Comparison of ENCODE assay signal across 8 cellular contexts in the genomic region with DNA sequence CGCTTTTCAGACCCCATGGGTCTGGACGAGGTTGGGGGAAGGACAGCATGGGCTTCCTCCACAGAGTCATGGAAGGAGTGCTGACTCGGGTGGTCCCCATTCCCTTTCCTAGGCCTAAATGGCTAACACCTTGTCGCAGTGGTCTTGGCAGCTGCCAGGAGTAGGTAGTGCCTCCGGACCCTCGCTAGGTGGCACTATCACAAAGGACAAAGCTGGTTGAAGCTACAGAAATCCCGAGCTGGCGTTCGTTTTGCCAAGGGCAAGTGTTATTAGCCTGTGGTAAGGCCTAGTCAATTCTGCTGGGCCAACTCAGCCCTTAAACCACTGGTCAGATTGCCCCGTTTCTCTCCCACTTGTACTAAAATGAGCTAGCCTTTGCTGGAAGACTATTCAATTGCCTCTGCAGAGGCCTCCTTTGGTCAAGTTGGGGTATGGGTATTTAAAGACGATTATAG. TPM values are rescaled to one million over a fixed set of nuclear protein-coding genes. Genes with fewer than 3 reads are reported as not detected.
DNase-seq lines count a peak whose midpoint lies in the region; ATAC-seq lines count a peak whose summit lies in the region.

No MANE protein-coding gene starts in this region.

- CTCF ChIA-PET in activated CD4-positive, alpha-beta T cell treated with anti-CD3 and anti-CD28 coated beads, Interleukin-2, amount 10 ng/mL, durations not matched to agents 7 days and 5 days (lab: Charles Lee): interaction anchor here (0.6 to 2.3 kb wide), 37 partner anchors 8 to 526 kb away, joined by 3 to 11 read pairs (median 4); a partner anchor contains a TSS

- H3K27me3 Mint-ChIP-seq in activated CD4-positive, alpha-beta T cell treated with anti-CD3 and anti-CD28 coated beads, Interleukin-2, amount 10 ng/mL, durations not matched to agents 7 days and 5 days: no peaks in the 10 kb centered on the region

- peaks cover 10% of the 10 kb centered on the region for H3K4me1 ChIP-seq in ACC112 (ENCODE audit: control insufficient read depth, insufficient read depth, low read length, unreplicated experiment)

- DNase-seq in NCI-H524 treated with DMSO at 0.1 percent for 48 hours (lab: John Stamatoyannopoulos, UW): peak; percentile 60
- DNase-seq in activated CD4-positive, alpha-beta T cell treated with anti-CD3 and anti-CD28 coated beads, Interleukin-2, amount 10 ng/mL, durations not matched to agents 7 days and 5 days: peak; percentile 91
- peak; percentile 97 for DNase-seq in dermis blood vessel endothelial cell
- DNase-seq in left lobe of liver (ENCODE audit: low spot score): peak; percentile 88
- DNase-seq in stimulated activated CD4-positive, alpha-beta T cell treated with anti-CD3 and anti-CD28 coated beads, Interleukin-2, amount 100 ng/mL, for 4 hours (ENCODE audit: low read depth): peak; percentile 79

- no peaks in the 10 kb centered on the region for H3K27me3 ChIP-seq in ACC112 (ENCODE audit: insufficient read depth, low read length)

- H3K9me3 Mint-ChIP-seq in activated CD4-positive, alpha-beta T cell treated with anti-CD3 and anti-CD28 coated beads, Interleukin-2, amount 10 ng/mL, durations not matched to agents 7 days and 5 days: no peaks in the 10 kb centered on the region

- peak overlapping the region; percentile 77 for H3K27ac ChIP-seq in ACC112 (ENCODE audit: low read depth, low read length)

- peak overlapping the region; percentile 84 for H3K4me3 Mint-ChIP-seq in activated CD4-positive, alpha-beta T cell treated with anti-CD3 and anti-CD28 coated beads, Interleukin-2, amount 10 ng/mL, durations not matched to agents 7 days and 5 days

- peaks cover 26% of the 10 kb centered on the region for H3K36me3 Mint-ChIP-seq in activated CD4-positive, alpha-beta T cell treated with anti-CD3 and anti-CD28 coated beads, Interleukin-2, amount 10 ng/mL, durations not matched to agents 7 days and 5 days (ENCODE audit: low read depth)

- POLR2A ChIA-PET in activated CD4-positive, alpha-beta T cell treated with anti-CD3 and anti-CD28 coated beads, Interleukin-2, amount 10 ng/mL, durations not matched to agents 7 days and 5 days (lab: Charles Lee): no interaction called here

- peak overlapping the region; percentile 100 for H3K4me3 ChIP-seq in ACC112 (ENCODE audit: low read depth, low read length)

- peaks cover 15% of the 10 kb centered on the region for H3K36me3 ChIP-seq in ACC112 (ENCODE audit: insufficient read depth, low read length)

- H3K4me1 Mint-ChIP-seq in activated CD4-positive, alpha-beta T cell treated with anti-CD3 and anti-CD28 coated beads, Interleukin-2, amount 10 ng/mL, durations not matched to agents 7 days and 5 days: peaks cover 42% of the 10 kb centered on the region

- peaks cover 32% of the 10 kb centered on the region for H3K79me2 ChIP-seq in ACC112 (ENCODE audit: control insufficient read depth, insufficient read depth, low read length, unreplicated experiment)

- peak; percentile 47 for ATAC-seq in GM18861 (IDR thresholded peaks at IDR 0.05; ENCODE audit: unreplicated experiment)
- ATAC-seq in HG03457 (IDR thresholded peaks at IDR 0.05; ENCODE audit: unreplicated experiment): peak; percentile 37
- peak; percentile 82 for ATAC-seq in left lobe of liver

- peak overlapping the region; percentile 66 for H2AFZ ChIP-seq in ACC112 (ENCODE audit: low read length, unreplicated experiment)

- H3K27ac Mint-ChIP-seq in activated CD4-positive, alpha-beta T cell treated with anti-CD3 and anti-CD28 coated beads, Interleukin-2, amount 10 ng/mL, durations not matched to agents 7 days and 5 days: peak overlapping the region; percentile 90

RNA-seq across cellular contexts. Expression of a gene that starts 1.1 kb away (rescaled TPM):
- total RNA-seq in activated CD4-positive, alpha-beta T cell treated with anti-CD3 and anti-CD28 coated beads, Interleukin-2, amount 10 ng/mL, durations not matched to agents 7 days and 5 days: 100 to 1,000 TPM; 106 to 131 TPM
- total RNA-seq in dermis blood vessel endothelial cell (41.7 and 58.8 TPM in 2 replicates), left lobe of liver (35.4 TPM)

RNA-seq across cellular contexts. Expression of a gene that starts 8.1 kb away (rescaled TPM):
- total RNA-seq in activated CD4-positive, alpha-beta T cell treated with anti-CD3 and anti-CD28 coated beads, Interleukin-2, amount 10 ng/mL, durations not matched to agents 7 days and 5 days: not detected
- total RNA-seq in dermis blood vessel endothelial cell (under 0.01 TPM in 1 of 2 replicates, not detected in the other), left lobe of liver (0.10 TPM)

RNA-seq across cellular contexts. Expression of a gene that starts 48.5 kb away (rescaled TPM):
- total RNA-seq in activated CD4-positive, alpha-beta T cell treated with anti-CD3 and anti-CD28 coated beads, Interleukin-2, amount 10 ng/mL, durations not matched to agents 7 days and 5 days: 100 to 1,000 TPM; 384 to 394 TPM
- total RNA-seq in dermis blood vessel endothelial cell (85.4 and 108 TPM in 2 replicates), left lobe of liver (83.7 TPM)

RNA-seq across cellular contexts. Expression of a gene that starts 57.3 kb away (rescaled TPM):
- total RNA-seq in activated CD4-positive, alpha-beta T cell treated with anti-CD3 and anti-CD28 coated beads, Interleukin-2, amount 10 ng/mL, durations not matched to agents 7 days and 5 days: not detected
- 108 and 177 TPM in 2 replicates for total RNA-seq in dermis blood vessel endothelial cell
- 5.4 TPM for total RNA-seq in left lobe of liver

RNA-seq across cellular contexts. Expression of a gene that starts 57.5 kb away (rescaled TPM):
- not detected for total RNA-seq in activated CD4-positive, alpha-beta T cell treated with anti-CD3 and anti-CD28 coated beads, Interleukin-2, amount 10 ng/mL, durations not matched to agents 7 days and 5 days
- 5.3 and 6.0 TPM in 2 replicates for total RNA-seq in dermis blood vessel endothelial cell
- total RNA-seq in left lobe of liver: 2.2 TPM

Comparison
In these comparisons a context has a peak if more than half of its experiments do, and no peak if none do; other contexts are left out.
1. Peak in every context shown above with its lines: DNase-seq, ATAC-seq, H3K4me3 ChIP-seq and H3K27ac ChIP-seq.